8 cellular contexts compared by ENCODE assay signal in genomic region chr1:181135462-181135781, GRCh38. TPM values are rescaled to one million over a fixed set of nuclear protein-coding genes. Genes with fewer than 3 reads are reported as not detected.
DNase-seq lines count a peak whose midpoint lies in the region; ATAC-seq and TF ChIP-seq lines count a peak whose summit lies in the region.

No MANE protein-coding gene starts in this region.

- in situ Hi-C loops in ACHN (cut with HindIII; ENCODE audit: low pct_ligation_motif_present, low pct_unique_long_range_greater_than_20kb, low sequenced_read_pairs) = no loop called here
- in situ Hi-C loops in SK-MEL-5 (cut with HindIII; ENCODE audit: low pct_unique_long_range_greater_than_20kb, low sequenced_read_pairs) = no loop called here

- H3K9me3 Mint-ChIP-seq in progenitor cell of endocrine pancreas (ENCODE audit: low read depth) = no peaks in the 10 kb centered on the region

- TF ChIP-seq CTCF in GM12873 (IDR thresholded peaks at IDR 0.05; ENCODE audit: insufficient read depth, low read depth, low read length, missing control alignments) = peak; percentile 62
- TF ChIP-seq CTCF in epithelial cell of esophagus (IDR thresholded peaks at IDR 0.05; ENCODE audit: insufficient read depth, low read depth, low read length, missing control alignments) = peak; percentile 53
- TF ChIP-seq CTCF in progenitor cell of endocrine pancreas (IDR thresholded peaks at IDR 0.05; ENCODE audit: unreplicated experiment) = peak; percentile 34

- H3K27ac Mint-ChIP-seq in progenitor cell of endocrine pancreas = no peak overlapping the region

- peak overlapping the region; percentile 10 for H3K4me3 ChIP-seq in epithelial cell of esophagus (ENCODE audit: low read length)

- no peak for ATAC-seq in HG03521 (IDR thresholded peaks at IDR 0.05; ENCODE audit: unreplicated experiment)

- H3K36me3 Mint-ChIP-seq in progenitor cell of endocrine pancreas (ENCODE audit: insufficient read depth) = no peaks in the 10 kb centered on the region

- no peak overlapping the region for H3K4me3 Mint-ChIP-seq in progenitor cell of endocrine pancreas (ENCODE audit: low read depth)

- H3K27me3 Mint-ChIP-seq in progenitor cell of endocrine pancreas = peaks cover 37% of the 10 kb centered on the region

- DNase-seq in ACHN (peak; percentile 53), SK-MEL-5 (ENCODE audit: low read depth, low spot score) (peak; percentile 60), epithelial cell of esophagus (ENCODE audit: low read depth) (no peak), progenitor cell of endocrine pancreas (ENCODE audit: low spot score, unreplicated experiment) (no peak), NCI-H1105 (lab: John Stamatoyannopoulos, UW) (no peak)
- no peak for DNase-seq in NK-92 treated with Interleukin-12 subunit alpha and Interleukin-12 subunit beta, amount 100 ng/mL, for 24 hours (lab: John Stamatoyannopoulos, UW)

- peaks cover 19% of the 10 kb centered on the region for H3K4me1 Mint-ChIP-seq in progenitor cell of endocrine pancreas (ENCODE audit: low read depth)

RNA-seq across cellular contexts. Expression of gene IER5, which starts 46.9 kb away (rescaled TPM):
- 31.5 and 32.6 TPM in 2 replicates for total RNA-seq in SK-MEL-5 (2014; rRNA removed; shearing (Covaris generic))
- 40.8 and 40.9 TPM in 2 replicates for polyA plus RNA-seq in SK-MEL-5 (2015; cell fraction: cytosol; rRNA removed)
- 34.1 and 48.0 TPM in 2 replicates for polyA plus RNA-seq in SK-MEL-5 (2015; cell fraction: nucleus; rRNA removed)
- total RNA-seq in progenitor cell of endocrine pancreas = 1.7 and 2.3 TPM in 2 replicates

Comparison
In these comparisons a context has a peak if more than half of its experiments do, and no peak if none do; other contexts are left out.
1. DNase-seq: peak in ACHN (single experiment) and SK-MEL-5 (single experiment); none in epithelial cell of esophagus (single experiment), progenitor cell of endocrine pancreas (single experiment), NCI-H1105 (single experiment) and NK-92 treated with Interleukin-12 subunit alpha and Interleukin-12 subunit beta, amount 100 ng/mL, for 24 hours (single experiment).
2. Peak in every context shown above with its lines, with median percentiles within 50 percentile points of each other: CTCF ChIP-seq.